In the genomic region with DNA sequence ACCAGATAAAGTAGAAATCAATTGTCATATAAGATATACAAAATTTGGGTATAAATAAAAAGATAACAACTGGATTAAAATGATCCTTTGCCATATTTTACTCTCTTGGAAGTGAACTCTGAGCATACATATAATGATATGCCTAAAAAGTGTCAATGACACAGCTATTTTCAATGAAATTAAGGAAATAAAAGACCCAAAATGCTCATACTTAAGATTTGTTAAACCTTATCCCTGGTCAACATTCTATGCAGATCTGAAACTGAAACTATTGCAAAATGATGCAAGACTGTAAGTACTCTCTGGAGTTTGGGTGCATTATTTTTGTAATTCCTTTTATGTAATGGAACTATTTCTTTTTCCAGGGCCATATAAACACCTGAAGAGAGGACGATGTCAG, we compare ENCODE assay signal across 10 cellular contexts.
DNase-seq lines count a peak whose midpoint lies in the region; ATAC-seq and TF ChIP-seq lines count a peak whose summit lies in the region.
"Had no signal": no experiment of that assay in that cellular context is flagged by ENCODE, and none has a peak within 500 bp of the region (broad histone marks: within the 10 kb centered on the region; RNA-seq: fewer than 3 reads in every experiment).

No MANE protein-coding gene starts in this region.

- H3K27ac ChIP-seq in brain microvascular endothelial cell, result peak overlapping the region; percentile 86
- no peak overlapping the region for H3K27ac ChIP-seq in CD4-positive, alpha-beta T cell (ENCODE audit: low read depth, low read length)
- H3K27ac ChIP-seq: uterus had no signal

- H3K27me3 Mint-ChIP-seq in osteocyte (ENCODE audit: unreplicated experiment), result no peaks in the 10 kb centered on the region
- no peaks in the 10 kb centered on the region for H3K27me3 Mint-ChIP-seq in CD4-positive, alpha-beta T cell

- H3K9me3 Mint-ChIP-seq in osteocyte (ENCODE audit: unreplicated experiment), result no peaks in the 10 kb centered on the region
- H3K9me3 Mint-ChIP-seq in CD4-positive, alpha-beta T cell, result no peaks in the 10 kb centered on the region

- H3K4me1 Mint-ChIP-seq in osteocyte (ENCODE audit: unreplicated experiment), result peaks cover 37% of the 10 kb centered on the region
- H3K4me1 Mint-ChIP-seq in CD4-positive, alpha-beta T cell (ENCODE audit: low read depth), result peaks cover 28% of the 10 kb centered on the region

- ATAC-seq in HG03097 (IDR thresholded peaks at IDR 0.05; ENCODE audit: low FRiP score, unreplicated experiment), result no peak
- no peak for ATAC-seq in CD4-positive, alpha-beta T cell (ENCODE audit: poor library complexity)

- H3K9ac ChIP-seq in Loucy (ENCODE audit: low read depth, low read length, poor library complexity, severe bottlenecking), result no peak overlapping the region

- intact Hi-C loops in CD4-positive, alpha-beta T cell (cut with DNase I, micrococcal nuclease), result no loop called here

- no peak overlapping the region for H3K4me2 ChIP-seq in Loucy (ENCODE audit: low read depth, low read length, poor library complexity, severe bottlenecking)

- no peaks in the 10 kb centered on the region for H3K4me1 ChIP-seq in Loucy (ENCODE audit: insufficient read depth, low read length, poor library complexity, severe bottlenecking)
- H3K4me1 ChIP-seq: uterus had no signal

- no peaks in the 10 kb centered on the region for H3K36me3 Mint-ChIP-seq in osteocyte (ENCODE audit: unreplicated experiment)
- no peaks in the 10 kb centered on the region for H3K36me3 Mint-ChIP-seq in CD4-positive, alpha-beta T cell (ENCODE audit: low read depth)

- TF ChIP-seq CTCF in Loucy (conservative IDR thresholded peaks at IDR 0.05; ENCODE audit: low read length) (no peak), brain microvascular endothelial cell (IDR thresholded peaks at IDR 0.05; ENCODE audit: low read depth, low read length, missing control alignments) (no peak), osteocyte (IDR thresholded peaks at IDR 0.05) (no peak)
- no peak for TF ChIP-seq CTCF in CD4-positive, alpha-beta T cell (IDR thresholded peaks at IDR 0.05)

- H3K79me2 ChIP-seq in Loucy (ENCODE audit: insufficient read depth, low read length), result no peaks in the 10 kb centered on the region

- H3K27ac Mint-ChIP-seq in osteocyte (ENCODE audit: unreplicated experiment), result peak overlapping the region; percentile 89
- no peak overlapping the region for H3K27ac Mint-ChIP-seq in CD4-positive, alpha-beta T cell

- peak overlapping the region; percentile 20 for H3K4me3 Mint-ChIP-seq in osteocyte (ENCODE audit: unreplicated experiment)
- H3K4me3 Mint-ChIP-seq in CD4-positive, alpha-beta T cell, result no peak overlapping the region

- no peaks in the 10 kb centered on the region for H3K27me3 ChIP-seq in Loucy (ENCODE audit: insufficient read depth, low read length, poor library complexity, severe bottlenecking)
- H3K27me3 ChIP-seq in brain microvascular endothelial cell (replicated peaks), result no peaks in the 10 kb centered on the region
- no peaks in the 10 kb centered on the region for H3K27me3 ChIP-seq in CD4-positive, alpha-beta T cell (ENCODE audit: control insufficient read depth, insufficient read depth, low read length)
- H3K27me3 ChIP-seq: pancreas, uterus had no signal

- DNase-seq in EL (peak; percentile 34), brain microvascular endothelial cell (no peak), osteocyte (ENCODE audit: extremely low spot score, unreplicated experiment) (no peak), SKM-1 treated with dmso at 0.1 percent for 144 hours (lab: John Stamatoyannopoulos, UW; ENCODE audit: unreplicated experiment) (no peak), SKM-1 (lab: John Stamatoyannopoulos, UW; ENCODE audit: unreplicated experiment) (no peak)
- DNase-seq in CD4-positive, alpha-beta T cell, result no peak
- DNase-seq: pancreas had no signal

- no peaks in the 10 kb centered on the region for H3K9me2 ChIP-seq in Loucy (replicated peaks; ENCODE audit: low read depth, low read length)

- H3K4me3 ChIP-seq in Loucy (ENCODE audit: low read length, poor library complexity, severe bottlenecking) (no peak overlapping the region), brain microvascular endothelial cell (ENCODE audit: low read depth, low read length) (no peak overlapping the region)
- H3K4me3 ChIP-seq: pancreas, uterus had no signal

- no peaks in the 10 kb centered on the region for H3K36me3 ChIP-seq in Loucy (ENCODE audit: insufficient read depth, low read length)
- no peaks in the 10 kb centered on the region for H3K36me3 ChIP-seq in brain microvascular endothelial cell (replicated peaks)
- H3K36me3 ChIP-seq: pancreas, uterus had no signal

- CTCF ChIA-PET in CD4-positive, alpha-beta T cell (lab: Charles Lee), result interaction anchor here (1.0 to 2.5 kb wide), 3 partner anchors 29 to 258 kb away, joined by 3 to 9 read pairs (median 5); no protein-coding TSS in a partner anchor

- no peaks in the 10 kb centered on the region for H3F3A ChIP-seq in Loucy (ENCODE audit: low read depth)

- peak overlapping the region; percentile 44; the same call in 1 of the 2 replicates for H2AFZ ChIP-seq in Loucy (ENCODE audit: low read length)

- no peaks in the 10 kb centered on the region for H4K20me1 ChIP-seq in Loucy (ENCODE audit: insufficient read depth, low read length, poor library complexity, severe bottlenecking)

- in situ Hi-C loops in brain microvascular endothelial cell (cut with HindIII; ENCODE audit: low pct_ligation_motif_present, low sequenced_read_pairs), result no loop called here

- no peaks in the 10 kb centered on the region for H3K9me3 ChIP-seq in Loucy (ENCODE audit: insufficient read depth, low read depth, low read length)
- no peaks in the 10 kb centered on the region for H3K9me3 ChIP-seq in CD4-positive, alpha-beta T cell (ENCODE audit: control insufficient read depth, low read length)
- H3K9me3 ChIP-seq: pancreas, uterus had no signal

- POLR2A ChIA-PET in CD4-positive, alpha-beta T cell (lab: Charles Lee), result no interaction called here
